17 cellular contexts compared by ENCODE assay signal in genomic region chr12:108316153-108316892, GRCh38. TPM values are rescaled to one million over a fixed set of nuclear protein-coding genes. Genes with fewer than 3 reads are reported as not detected.
A peak's percentile ranks its signal among the peaks of the same experiment; 100 is the strongest.
DNase-seq lines count a peak whose midpoint lies in the region; ATAC-seq and TF ChIP-seq lines count a peak whose summit lies in the region.
"Had no signal": no experiment of that assay in that cellular context is flagged by ENCODE, and none has a peak within 500 bp of the region (broad histone marks: within the 10 kb centered on the region; RNA-seq: fewer than 3 reads in every experiment).

No MANE protein-coding gene starts in this region.

- no peak overlapping the region for H3K9ac ChIP-seq in mucosa of rectum (ENCODE audit: low read depth in 1 of 2, low read length in 2 of 2)

- H3K27me3 ChIP-seq in heart right ventricle (peaks cover 0 to 3% (median 0%) of the 10 kb centered on the region in 7 donors), dorsolateral prefrontal cortex (no peaks in the 10 kb centered on the region), mucosa of rectum (ENCODE audit: control insufficient read depth in 2 of 2, insufficient read depth in 2 of 2, low read length in 2 of 2) (no peaks in the 10 kb centered on the region), upper lobe of left lung (no peaks in the 10 kb centered on the region)
- H3K27me3 ChIP-seq: SJSA1 had no signal

- intact Hi-C loops in heart right ventricle (cut with DNase I) (no loop called here), Right ventricle myocardium inferior (cut with DNase I) (no loop called here), dorsolateral prefrontal cortex (cut with DNase I) (no loop called here)

- no peak overlapping the region for H3K4me3 ChIP-seq in heart right ventricle
- no peak overlapping the region for H3K4me3 ChIP-seq in dorsolateral prefrontal cortex
- H3K4me3 ChIP-seq in mucosa of rectum (ENCODE audit: low read length in 2 of 2): no peak overlapping the region
- no peak overlapping the region for H3K4me3 ChIP-seq in upper lobe of left lung
- H3K4me3 ChIP-seq: SJSA1 had no signal

- TF ChIP-seq CTCF in heart right ventricle (IDR thresholded peaks at IDR 0.05) (no peak), dorsolateral prefrontal cortex (IDR thresholded peaks at IDR 0.05 in 54 of 56, conservative IDR thresholded peaks at IDR 0.05 in 2 of 56; ENCODE audit: low read depth in 1 of 56, partially characterized antibody in 56 of 56) (no peak), upper lobe of left lung (IDR thresholded peaks at IDR 0.05) (no peak)

- WGBS in heart right ventricle, 2 donors: 54 to 57% methylated on average over 11 of the region's 11 CpGs
- WGBS in upper lobe of left lung, 2 donors: 42 to 47% methylated on average over 9 to 10 of the region's 11 CpGs

- H3K27ac ChIP-seq in heart right ventricle (peak overlapping the region in 6 of 10 donors; percentile 12 to 91 (median 34)), dorsolateral prefrontal cortex (peak overlapping the region in 31 of 59 donors; percentile 4 to 67 (median 29)), mucosa of rectum (ENCODE audit: low read depth in 2 of 2, low read length in 2 of 2) (peak overlapping the region; percentile 13 to 35), upper lobe of left lung (peak overlapping the region; percentile 1 to 91 (median 72))
- H3K27ac ChIP-seq: SJSA1 had no signal

- no peak for TF ChIP-seq POLR2A in upper lobe of left lung (IDR thresholded peaks at IDR 0.05)

- DNase-seq in heart right ventricle: no peak
- no peak for DNase-seq in Right ventricle myocardium inferior (ENCODE audit: missing footprints)
- DNase-seq in dorsolateral prefrontal cortex: no peak
- DNase-seq in upper lobe of left lung: no peak
- no peak for DNase-seq in activated naive CD4-positive, alpha-beta T cell treated with anti-CD3 and anti-CD28 coated beads, Interleukin-2, amount 50 U/mL, for 16 hours
- DNase-seq in NCI-H526 treated with DMSO at 0.1 percent for 48 hours (lab: John Stamatoyannopoulos, UW): no peak
- no peak for DNase-seq in T-helper 2 cell
- DNase-seq: ACHN; activated CD4-positive, alpha-beta memory T cell treated with anti-CD3 and anti-CD28 coated beads, Interleukin-2, amount 10 ng/mL, durations not matched to agents 7 days and 5 days; activated effector memory CD4-positive, alpha-beta T cell treated with Interleukin-2 at 50 U/mL for 16 hours; effector CD8-positive, alpha-beta T cell; GF-D8; islet precursor cell; NCI-H2227 treated with DMSO at 0.1 percent for 48 hours; stimulated activated CD4-positive, alpha-beta T cell treated with anti-CD3 and anti-CD28 coated beads, Interleukin-2, amount 100 ng/mL, for 24 hours had no signal

- peaks cover 15 to 63% (median 36%) of the 10 kb centered on the region in 9 donors for H3K4me1 ChIP-seq in heart right ventricle
- H3K4me1 ChIP-seq in mucosa of rectum (ENCODE audit: control insufficient read depth in 2 of 2, insufficient read depth in 2 of 2, low read length in 2 of 2): peaks cover 3 to 6% of the 10 kb centered on the region in 2 donors
- peaks cover 38 to 59% (median 48%) of the 10 kb centered on the region in 4 donors for H3K4me1 ChIP-seq in upper lobe of left lung
- H3K4me1 ChIP-seq: SJSA1 had no signal

- ATAC-seq in heart right ventricle (no peak), Right ventricle myocardium inferior (no peak), upper lobe of left lung (ENCODE audit: low FRiP score in 2 of 2) (no peak)

- peaks cover 0 to 4% (median 0%) of the 10 kb centered on the region in 11 donors for H3K9me3 ChIP-seq in heart right ventricle
- H3K9me3 ChIP-seq in mucosa of rectum (ENCODE audit: control insufficient read depth in 2 of 2, low read length in 2 of 2): no peaks in the 10 kb centered on the region
- H3K9me3 ChIP-seq in upper lobe of left lung: no peaks in the 10 kb centered on the region
- H3K9me3 ChIP-seq: SJSA1 had no signal

- TF ChIP-seq EP300 in upper lobe of left lung (IDR thresholded peaks at IDR 0.05): no peak

- H3K36me3 ChIP-seq in heart right ventricle (peaks cover 0 to 3% (median 0%) of the 10 kb centered on the region in 9 donors), mucosa of rectum (ENCODE audit: control insufficient read depth in 2 of 2, insufficient read depth in 2 of 2, low read length in 2 of 2) (no peaks in the 10 kb centered on the region), upper lobe of left lung (no peaks in the 10 kb centered on the region)
- H3K36me3 ChIP-seq: SJSA1 had no signal

RNA-seq across cellular contexts. Expression of gene CMKLR1, which starts 22.8 kb away (rescaled TPM):
- total RNA-seq in heart right ventricle: 10 to 100 TPM in 2 of 10 donors, 1 to 10 TPM in 8; 4.7 to 24.0 (median 5.8) TPM
- polyA plus RNA-seq in heart right ventricle: 1 to 10 TPM; 2.2 to 2.8 TPM
- 10.6 TPM for total RNA-seq in Right ventricle myocardium inferior
- 10 to 100 TPM in 1 of 120 experiments, 1 to 10 TPM in 119; 1.3 to 10.8 (median 3.7) TPM for total RNA-seq in dorsolateral prefrontal cortex
- 10 to 100 TPM in 4 of 6 donors, 1 to 10 TPM in 2; 7.8 to 40.9 (median 19.9) TPM for total RNA-seq in upper lobe of left lung
- total RNA-seq: activated CD4-positive, alpha-beta memory T cell treated with anti-CD3 and anti-CD28 coated beads, Interleukin-2, amount 10 ng/mL, durations not matched to agents 7 days and 5 days; SJSA1 had no signal
